In genomic region chr20:34262488-34263288, GRCh38 we compare ENCODE assay signal across 1 cellular context.
TF ChIP-seq lines count a peak whose summit lies in the region.

No MANE protein-coding gene starts in this region.

TF ChIP-seq in HepG2, 621 proteins besides CTCF, POLR2A, EP300 and RAD21 (continued from another document and continues in another):
- TF ChIP-seq ZNF414 (CRISPR knock-in tag; IDR thresholded peaks at IDR 0.05) (no peak), FOXP1 (IDR thresholded peaks at IDR 0.05) (no peak), FOXP1 (CRISPR knock-in tag; IDR thresholded peaks at IDR 0.05) (no peak), ZNF780A (CRISPR knock-in tag; IDR thresholded peaks at IDR 0.05) (no peak), FOSL2 (CRISPR knock-in tag; IDR thresholded peaks at IDR 0.05) (peak; percentile 90), NFKBIZ (CRISPR knock-in tag; IDR thresholded peaks at IDR 0.05) (no peak), FLYWCH1 (CRISPR knock-in tag; IDR thresholded peaks at IDR 0.05) (no peak), ZNF253 (CRISPR knock-in tag; IDR thresholded peaks at IDR 0.05; ENCODE audit: borderline replicate concordance) (no peak), NFKB2 (CRISPR knock-in tag; IDR thresholded peaks at IDR 0.05; ENCODE audit: borderline replicate concordance) (no peak; the same call in 1 of the 2 replicates), SYNCRIP (IDR thresholded peaks at IDR 0.05; ENCODE audit: insufficient read depth, low read depth, low read length) (no peak), ZBTB34 (CRISPR knock-in tag; IDR thresholded peaks at IDR 0.05) (no peak), ZNF207 (IDR thresholded peaks at IDR 0.05; ENCODE audit: borderline replicate concordance) (no peak), NBN (conservative IDR thresholded peaks at IDR 0.05) (no peak), NR2F1 (CRISPR knock-in tag; IDR thresholded peaks at IDR 0.05) (peak; percentile 28 to 46; a peak in 2 of 4 replicates), MAF1 (CRISPR knock-in tag; IDR thresholded peaks at IDR 0.05; ENCODE audit: borderline replicate concordance) (no peak), SP4 (CRISPR knock-in tag; IDR thresholded peaks at IDR 0.05) (no peak; the same call in 1 of the 2 replicates), ZSCAN25 (CRISPR knock-in tag; IDR thresholded peaks at IDR 0.05) (no peak), JARID2 (CRISPR knock-in tag; IDR thresholded peaks at IDR 0.05; ENCODE audit: insufficient replicate concordance) (no peak), SAFB2 (CRISPR knock-in tag; IDR thresholded peaks at IDR 0.05; ENCODE audit: borderline replicate concordance, low read depth) (no peak; the same call in 1 of the 2 replicates), PAF1 (CRISPR knock-in tag; IDR thresholded peaks at IDR 0.05) (no peak), ZBTB10 (CRISPR knock-in tag; IDR thresholded peaks at IDR 0.05; ENCODE audit: borderline replicate concordance) (no peak), HINFP (CRISPR knock-in tag; IDR thresholded peaks at IDR 0.05; ENCODE audit: low read depth) (no peak), AHR (CRISPR knock-in tag; IDR thresholded peaks at IDR 0.05) (peak; percentile 37; the same call in 1 of the 2 replicates), ZNF768 (CRISPR knock-in tag; IDR thresholded peaks at IDR 0.05) (no peak), ZNF83 (CRISPR knock-in tag; IDR thresholded peaks at IDR 0.05; ENCODE audit: borderline replicate concordance) (peak; percentile 90; the same call in 1 of the 2 replicates), TIGD3 (CRISPR knock-in tag; IDR thresholded peaks at IDR 0.05; ENCODE audit: borderline replicate concordance) (no peak), ONECUT2 (CRISPR knock-in tag; IDR thresholded peaks at IDR 0.05) (no peak), POGK (CRISPR knock-in tag; conservative IDR thresholded peaks at IDR 0.05) (no peak), GMEB2 (CRISPR knock-in tag; IDR thresholded peaks at IDR 0.05; ENCODE audit: low read depth) (no peak), CERS6 (CRISPR knock-in tag; IDR thresholded peaks at IDR 0.05) (no peak), PLRG1 (conservative IDR thresholded peaks at IDR 0.05) (no peak), ZNF549 (CRISPR knock-in tag; IDR thresholded peaks at IDR 0.05) (no peak), ZNF501 (CRISPR knock-in tag; IDR thresholded peaks at IDR 0.05) (peak; percentile 75; the same call in 1 of the 2 replicates), ZNF710 (CRISPR knock-in tag; IDR thresholded peaks at IDR 0.05; ENCODE audit: borderline replicate concordance) (no peak), MZF1 (CRISPR knock-in tag; IDR thresholded peaks at IDR 0.05; ENCODE audit: borderline replicate concordance) (no peak), ZNF619 (CRISPR knock-in tag; IDR thresholded peaks at IDR 0.05) (no peak), SMARCE1 (IDR thresholded peaks at IDR 0.05; ENCODE audit: borderline replicate concordance) (no peak), IRF2 (CRISPR knock-in tag; IDR thresholded peaks at IDR 0.05) (no peak), MXD4 (CRISPR knock-in tag; IDR thresholded peaks at IDR 0.05) (no peak), ZNF839 (CRISPR knock-in tag; IDR thresholded peaks at IDR 0.05; ENCODE audit: borderline replicate concordance) (no peak; the same call in 1 of the 2 replicates), FOXK2 (IDR thresholded peaks at IDR 0.05) (no peak), ZNF34 (CRISPR knock-in tag; IDR thresholded peaks at IDR 0.05; ENCODE audit: borderline replicate concordance) (peak; percentile 78; the same call in 1 of the 2 replicates), MYPOP (CRISPR knock-in tag; IDR thresholded peaks at IDR 0.05) (no peak), ZUFSP (CRISPR knock-in tag; IDR thresholded peaks at IDR 0.05; ENCODE audit: borderline replicate concordance) (no peak), RAD51 (IDR thresholded peaks at IDR 0.05; ENCODE audit: borderline replicate concordance) (no peak), ZNF615 (CRISPR knock-in tag; IDR thresholded peaks at IDR 0.05; ENCODE audit: borderline replicate concordance) (no peak), ZBTB38 (CRISPR knock-in tag; IDR thresholded peaks at IDR 0.05) (no peak; the same call in 1 of the 2 replicates), MIER3 (CRISPR knock-in tag; IDR thresholded peaks at IDR 0.05; ENCODE audit: borderline replicate concordance) (no peak), ZNF576 (CRISPR knock-in tag; IDR thresholded peaks at IDR 0.05) (no peak)
